12 cellular contexts compared by ENCODE assay signal in genomic region chr14:103905861-103906456, GRCh38. TPM values are rescaled to one million over a fixed set of nuclear protein-coding genes. Genes with fewer than 3 reads are reported as not detected.
A peak's percentile ranks its signal among the peaks of the same experiment; 100 is the strongest.
DNase-seq lines count a peak whose midpoint lies in the region; ATAC-seq and TF ChIP-seq lines count a peak whose summit lies in the region.
"Had no signal": no experiment of that assay in that cellular context is flagged by ENCODE, and none has a peak within 500 bp of the region (broad histone marks: within the 10 kb centered on the region; RNA-seq: fewer than 3 reads in every experiment).

No MANE protein-coding gene starts in this region.

- H3K27ac Mint-ChIP-seq in activated CD8-positive, alpha-beta T cell treated with anti-CD3 and anti-CD28 coated beads, Interleukin-2, amount 10 ng/mL, durations not matched to agents 7 days and 5 days = peak overlapping the region; percentile 10
- H3K27ac Mint-ChIP-seq: HFFc6 had no signal

- H3K9me3 Mint-ChIP-seq in activated CD8-positive, alpha-beta T cell treated with anti-CD3 and anti-CD28 coated beads, Interleukin-2, amount 10 ng/mL, durations not matched to agents 7 days and 5 days (ENCODE audit: insufficient read depth) = no peaks in the 10 kb centered on the region
- H3K9me3 Mint-ChIP-seq: HFFc6 had no signal

- H3K4me3 Mint-ChIP-seq in activated CD8-positive, alpha-beta T cell treated with anti-CD3 and anti-CD28 coated beads, Interleukin-2, amount 10 ng/mL, durations not matched to agents 7 days and 5 days = no peak overlapping the region
- H3K4me3 Mint-ChIP-seq: HFFc6 had no signal

- peaks cover 2% of the 10 kb centered on the region for H3K27me3 Mint-ChIP-seq in activated CD8-positive, alpha-beta T cell treated with anti-CD3 and anti-CD28 coated beads, Interleukin-2, amount 10 ng/mL, durations not matched to agents 7 days and 5 days (ENCODE audit: low read depth)

- CTCF ChIA-PET in activated CD8-positive, alpha-beta T cell treated with anti-CD3 and anti-CD28 coated beads, Interleukin-2, amount 10 ng/mL, durations not matched to agents 7 days and 5 days (lab: Charles Lee) = interaction anchor here (0.9 to 1.6 kb wide), 6 partner anchors 11 to 172 kb away, joined by 3 to 13 read pairs (median 7); a partner anchor contains a TSS

- ATAC-seq in activated CD8-positive, alpha-beta T cell treated with anti-CD3 and anti-CD28 coated beads, Interleukin-2, amount 10 ng/mL, durations not matched to agents 7 days and 5 days = no peak
- no peak for ATAC-seq in HG03280 (IDR thresholded peaks at IDR 0.05; ENCODE audit: unreplicated experiment)

- peak; percentile 17 for DNase-seq in DMS53 (lab: John Stamatoyannopoulos, UW)
- no peak for DNase-seq in DMS53 treated with DMSO at 0.1 percent for 48 hours (lab: John Stamatoyannopoulos, UW; ENCODE audit: unreplicated experiment)
- DNase-seq in activated CD8-positive, alpha-beta T cell treated with anti-CD3 and anti-CD28 coated beads, Interleukin-2, amount 10 ng/mL, durations not matched to agents 7 days and 5 days = peak; percentile 42
- peak; percentile 67 for DNase-seq in iPS-NIHi7 (ENCODE audit: extremely low spot score)
- DNase-seq in medulla oblongata (ENCODE audit: extremely low spot score) = no peak
- no peak for DNase-seq in GF-D8 (lab: John Stamatoyannopoulos, UW)
- DNase-seq: 8988T, HFFc6, tibial artery had no signal

- H3K4me1 Mint-ChIP-seq in activated CD8-positive, alpha-beta T cell treated with anti-CD3 and anti-CD28 coated beads, Interleukin-2, amount 10 ng/mL, durations not matched to agents 7 days and 5 days (ENCODE audit: low read depth) = peaks cover 29% of the 10 kb centered on the region

- POLR2A ChIA-PET in activated CD8-positive, alpha-beta T cell treated with anti-CD3 and anti-CD28 coated beads, Interleukin-2, amount 10 ng/mL, durations not matched to agents 7 days and 5 days (lab: Charles Lee) = no interaction called here

- TF ChIP-seq CTCF in GM12873 (IDR thresholded peaks at IDR 0.05; ENCODE audit: insufficient read depth, low read depth, low read length, missing control alignments) = peak; percentile 41

- H3K36me3 Mint-ChIP-seq in activated CD8-positive, alpha-beta T cell treated with anti-CD3 and anti-CD28 coated beads, Interleukin-2, amount 10 ng/mL, durations not matched to agents 7 days and 5 days (ENCODE audit: low read depth) = peaks cover 2% of the 10 kb centered on the region

RNA-seq across cellular contexts. Expression of gene TDRD9, which starts 22.3 kb away (rescaled TPM):
- 1 to 10 TPM; 1.3 to 2.7 TPM for total RNA-seq in activated CD8-positive, alpha-beta T cell treated with anti-CD3 and anti-CD28 coated beads, Interleukin-2, amount 10 ng/mL, durations not matched to agents 7 days and 5 days
- total RNA-seq: astrocyte, HFFc6 had no signal

RNA-seq across cellular contexts. Expression of gene RD3L, which starts 36.4 kb away (rescaled TPM):
- total RNA-seq in activated CD8-positive, alpha-beta T cell treated with anti-CD3 and anti-CD28 coated beads, Interleukin-2, amount 10 ng/mL, durations not matched to agents 7 days and 5 days = not detected
- total RNA-seq: astrocyte, HFFc6 had no signal

RNA-seq across cellular contexts. Expression of gene PPP1R13B, which starts 58.6 kb away (rescaled TPM):
- total RNA-seq in activated CD8-positive, alpha-beta T cell treated with anti-CD3 and anti-CD28 coated beads, Interleukin-2, amount 10 ng/mL, durations not matched to agents 7 days and 5 days = 10 to 100 TPM; 11.9 to 12.6 TPM

Comparison
In these comparisons a context has a peak if more than half of its experiments do, and no peak if none do; other contexts are left out.
1. DNase-seq: peak in DMS53 (single experiment), activated CD8-positive, alpha-beta T cell treated with anti-CD3 and anti-CD28 coated beads, Interleukin-2, amount 10 ng/mL, durations not matched to agents 7 days and 5 days (single experiment) and iPS-NIHi7 (single experiment); none in DMS53 treated with DMSO at 0.1 percent for 48 hours (single experiment), medulla oblongata (single experiment) and GF-D8 (single experiment).